Comparison of ENCODE assay signal across 27 cellular contexts in the genomic region with DNA sequence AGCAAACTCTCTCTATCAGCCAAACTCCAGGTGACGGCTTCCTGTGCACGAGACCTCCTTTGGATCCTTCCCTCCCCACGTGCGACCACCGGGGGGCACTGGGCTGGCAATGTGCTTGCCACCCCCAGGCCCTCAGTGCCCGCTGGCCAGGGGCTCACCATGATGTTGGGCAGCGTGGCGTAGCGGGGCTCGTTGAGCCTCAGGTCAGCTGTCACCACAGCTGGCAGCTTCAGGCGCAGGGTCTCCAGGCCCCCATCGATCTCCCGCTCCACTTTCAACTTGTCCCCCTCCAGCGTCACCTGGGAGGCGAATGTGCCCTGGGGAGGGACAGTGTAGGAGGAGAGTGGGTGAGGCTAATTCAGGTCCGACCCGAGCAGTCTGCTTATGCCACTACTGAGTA. TPM values are rescaled to one million over a fixed set of nuclear protein-coding genes. Genes with fewer than 3 reads are reported as not detected.
DNase-seq lines count a peak whose midpoint lies in the region; ATAC-seq, FAIRE-seq and TF ChIP-seq lines count a peak whose summit lies in the region.
"Had no signal": no experiment of that assay in that cellular context is flagged by ENCODE, and none has a peak within 500 bp of the region (broad histone marks: within the 10 kb centered on the region; RNA-seq: fewer than 3 reads in every experiment).

No MANE protein-coding gene starts in this region.

- H3K4me3 ChIP-seq in DND-41 (ENCODE audit: low read depth in 1 of 2, low read length in 2 of 2) (no peak overlapping the region), OCI-LY1 (ENCODE audit: low read depth, low read length, poor library complexity, severe bottlenecking) (no peak overlapping the region), kidney (ENCODE audit: low read length in 2 of 2) (no peak overlapping the region)
- H3K4me3 ChIP-seq: GM23248, SJCRH30 had no signal

- no peak overlapping the region for H3K4me2 ChIP-seq in DND-41 (ENCODE audit: insufficient read depth, low read length)
- H3K4me2 ChIP-seq in OCI-LY1 (ENCODE audit: low read length): no peak overlapping the region

- ATAC-seq in DND-41 (ENCODE audit: insufficient read depth, low read depth): no peak
- no peak for ATAC-seq in HG02763 (IDR thresholded peaks at IDR 0.05; ENCODE audit: unreplicated experiment)
- no peak for ATAC-seq in HG03520 (IDR thresholded peaks at IDR 0.05; ENCODE audit: unreplicated experiment)

- H3K9ac ChIP-seq in DND-41 (ENCODE audit: low read depth, low read length) (no peak overlapping the region), OCI-LY1 (ENCODE audit: low read length) (no peak overlapping the region), kidney (ENCODE audit: low read length in 2 of 2) (no peak overlapping the region)
- H3K9ac ChIP-seq: GM23248 had no signal

- no peak for FAIRE-seq in kidney (lab: Jason Lieb, UNC)
- FAIRE-seq: GM19239 had no signal

- TF ChIP-seq CTCF in DND-41 (IDR thresholded peaks at IDR 0.05; ENCODE audit: borderline replicate concordance, extremely low read depth, low read length, poor library complexity, severe bottlenecking): peak; percentile 43
- TF ChIP-seq CTCF in GM13977 (IDR thresholded peaks at IDR 0.05; ENCODE audit: extremely low read depth, insufficient read depth, missing control alignments): peak; percentile 17
- TF ChIP-seq CTCF in OCI-LY1 (IDR thresholded peaks at IDR 0.05; ENCODE audit: low read length): peak; percentile 16; the same call in 1 of the 2 replicates
- no peak for TF ChIP-seq CTCF in kidney (IDR thresholded peaks at IDR 0.05; ENCODE audit: borderline replicate concordance, extremely low read depth, insufficient read depth)

- intact Hi-C loops in kidney (cut with DNase I): no loop called here

- no peaks in the 10 kb centered on the region for H3K9me3 ChIP-seq in DND-41 (ENCODE audit: insufficient read depth, low read length, severe bottlenecking)
- no peaks in the 10 kb centered on the region for H3K9me3 ChIP-seq in OCI-LY1 (ENCODE audit: low read length)
- no peaks in the 10 kb centered on the region for H3K9me3 ChIP-seq in kidney (ENCODE audit: control insufficient read depth in 1 of 2, low read length in 2 of 2)
- H3K9me3 ChIP-seq: SJCRH30 had no signal

- in situ Hi-C loops in GM13977 (cut with MboI; ENCODE audit: low pct_unique_long_range_greater_than_20kb, low sequenced_read_pairs, unreplicated experiment): loop anchor here (25.0 kb wide), 1 partner anchor 316 kb away; no protein-coding TSS in a partner anchor

- H3K27ac ChIP-seq in DND-41 (ENCODE audit: low read length) (no peak overlapping the region), OCI-LY1 (ENCODE audit: low read depth, low read length, poor library complexity, severe bottlenecking) (no peak overlapping the region), kidney (ENCODE audit: low read depth in 2 of 2, low read length in 2 of 2) (no peak overlapping the region)
- H3K27ac ChIP-seq: GM23248, HL-60, SJCRH30 had no signal

- H2AFZ ChIP-seq in DND-41 (ENCODE audit: low read depth, low read length) (no peak overlapping the region), OCI-LY1 (ENCODE audit: low read length) (no peak overlapping the region)
- H2AFZ ChIP-seq: GM23248 had no signal

- no peaks in the 10 kb centered on the region for H3K27me3 ChIP-seq in DND-41 (ENCODE audit: insufficient read depth, low read length, poor library complexity)
- H3K27me3 ChIP-seq in OCI-LY1 (ENCODE audit: insufficient read depth, low read length): no peaks in the 10 kb centered on the region
- H3K27me3 ChIP-seq: SJCRH30 had no signal

- H3K79me2 ChIP-seq in DND-41 (ENCODE audit: insufficient read depth, low read length): no peaks in the 10 kb centered on the region
- H3K79me2 ChIP-seq in OCI-LY1 (ENCODE audit: insufficient read depth, low read length): no peaks in the 10 kb centered on the region

- H3K4me1 ChIP-seq in DND-41 (ENCODE audit: insufficient read depth, low read length) (no peaks in the 10 kb centered on the region), OCI-LY1 (ENCODE audit: insufficient read depth, low read length, severe bottlenecking) (no peaks in the 10 kb centered on the region), kidney (ENCODE audit: control insufficient read depth in 1 of 2, insufficient read depth in 1 of 2, low read depth in 1 of 2, low read length in 2 of 2) (peaks cover 0 to 3% of the 10 kb centered on the region in 2 donors)

- H3F3A ChIP-seq in OCI-LY1 (ENCODE audit: insufficient read depth, low read length): no peaks in the 10 kb centered on the region

- DNase-seq in DND-41 (no peak), GM13977 (ENCODE audit: low spot score) (no peak), kidney (peak; percentile 59), NCI-H1436 treated with DMSO at 0.1 percent for 48 hours (lab: John Stamatoyannopoulos, UW) (no peak), activated gamma-delta T cell (lab: John Stamatoyannopoulos, UW) (no peak)
- DNase-seq: ACHN; C1 segment of cervical spinal cord; DMS79; GM23248; NCI-H1105; NCI-H1694; NCI-H2107; NCI-H510A; NCI-H748 treated with DMSO at 0.1 percent for 48 hours; NK-92 treated with Interleukin-12 subunit alpha and Interleukin-12 subunit beta, amount 100 ng/mL, for 24 hours; OCI-M1; RPMI8226; SJCRH30 had no signal

- no peaks in the 10 kb centered on the region for H3K9me2 ChIP-seq in OCI-LY1 (ENCODE audit: low read depth, low read length)

- H3K36me3 ChIP-seq in DND-41 (ENCODE audit: insufficient read depth, low read length) (peaks cover 46% of the 10 kb centered on the region), OCI-LY1 (ENCODE audit: insufficient read depth, low read length) (peaks cover 54% of the 10 kb centered on the region), kidney (ENCODE audit: control insufficient read depth in 1 of 2, insufficient read depth in 2 of 2, low read length in 2 of 2) (peaks cover 9 to 27% of the 10 kb centered on the region in 2 donors)
- H3K36me3 ChIP-seq: SJCRH30 had no signal

- no peaks in the 10 kb centered on the region; the same call in 1 of the 2 replicates for H4K20me1 ChIP-seq in DND-41 (ENCODE audit: insufficient read depth, low read length)
- no peaks in the 10 kb centered on the region for H4K20me1 ChIP-seq in OCI-LY1 (ENCODE audit: insufficient read depth, low read length)

RNA-seq across cellular contexts. Expression of gene VSIG10L, which starts 4.8 kb away (rescaled TPM):
- total RNA-seq in kidney: 1.8 TPM
- polyA plus RNA-seq in kidney (ENCODE audit: insufficient read depth, low read depth, low replicate concordance): 2.2 TPM

RNA-seq across cellular contexts. Expression of gene ETFB, which starts 19.4 kb away (rescaled TPM):
- total RNA-seq in kidney: 76.8 TPM
- polyA plus RNA-seq in kidney (ENCODE audit: insufficient read depth, low read depth, low replicate concordance): 620 TPM

RNA-seq across cellular contexts. Expression of gene CLDND2, which starts 22.1 kb away (rescaled TPM):
- 1.1 TPM for total RNA-seq in kidney
- 6.9 TPM for polyA plus RNA-seq in kidney (ENCODE audit: insufficient read depth, low read depth, low replicate concordance)
- total RNA-seq: GM23248, HT1080, LHCN-M2, SJCRH30 had no signal

RNA-seq across cellular contexts. Expression of gene NKG7, which starts 25.7 kb away (rescaled TPM):
- total RNA-seq in kidney: 7.9 TPM
- 3.5 TPM for polyA plus RNA-seq in kidney (ENCODE audit: insufficient read depth, low read depth, low replicate concordance)
- total RNA-seq: GM23248, HT1080, LHCN-M2, SJCRH30 had no signal
- polyA plus RNA-seq: GM23248 had no signal

RNA-seq across cellular contexts. Expression of gene IGLON5, which starts 35.3 kb away (rescaled TPM):
- not detected for total RNA-seq in kidney
- polyA plus RNA-seq in kidney (ENCODE audit: insufficient read depth, low read depth, low replicate concordance): 0.15 TPM
- total RNA-seq: GM23248; HT1080; LHCN-M2; SJCRH30; T-helper 1 cell treated with Interleukin-12 subunit alpha and Interleukin-12 subunit beta and Interleukin-4 antibody, amounts not matched to agents 30 ng/mL and 1 ng/mL, for 36 hours had no signal
- polyA plus RNA-seq: CD8-positive, alpha-beta memory T cell; GM23248 had no signal
